8 cellular contexts compared by ENCODE assay signal in the genomic region with DNA sequence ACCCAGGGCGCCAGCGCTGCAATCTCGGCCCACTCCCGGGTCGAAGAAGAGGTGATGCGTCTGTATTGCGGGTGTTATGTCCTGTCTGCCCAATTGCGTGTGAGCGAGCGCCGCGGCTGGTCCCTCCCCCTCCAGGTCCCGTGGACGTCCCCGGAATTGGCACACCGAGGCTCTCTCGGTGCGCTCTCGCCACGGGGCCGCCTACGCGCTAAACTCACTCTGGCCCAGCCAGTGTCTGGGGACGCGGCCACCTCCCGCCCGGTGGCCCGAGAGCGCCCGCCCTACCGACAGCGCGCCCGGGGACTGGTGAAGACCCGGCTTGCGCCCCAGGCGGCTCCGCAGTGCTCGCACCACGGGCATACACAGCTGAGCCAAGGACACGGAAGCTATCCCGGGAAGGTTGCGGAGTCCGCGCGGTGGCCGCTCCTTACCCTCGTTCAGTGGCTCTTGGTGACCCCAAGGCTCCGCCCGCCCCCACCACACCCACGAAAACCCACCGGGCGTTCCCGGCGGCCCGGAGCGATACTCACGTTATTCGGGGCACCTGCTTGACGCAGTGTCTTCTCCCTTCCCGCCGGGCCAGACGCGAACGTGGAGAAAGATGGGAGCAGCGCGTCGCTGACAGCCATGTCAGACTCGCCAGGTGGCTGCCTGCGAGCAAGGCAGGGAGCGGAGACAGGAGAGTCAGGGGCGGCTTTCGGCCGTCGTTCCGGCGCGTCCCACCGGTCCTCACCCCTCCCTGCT. TPM values are rescaled to one million over a fixed set of nuclear protein-coding genes. Genes with fewer than 3 reads are reported as not detected.
DNase-seq lines count a peak whose midpoint lies in the region; ATAC-seq, FAIRE-seq and TF ChIP-seq lines count a peak whose summit lies in the region.

No MANE protein-coding gene starts in this region.

- POLR2A ChIA-PET in AG04450 (lab: Yijun Ruan, JAX) (no interaction called here), activated B cell treated with CpG ODN at 0.5 μM for 24 hours (lab: Charles Lee) (no interaction called here)

- no peak overlapping the region for H3K27ac Mint-ChIP-seq in activated B cell treated with CpG ODN at 0.5 μM for 24 hours
- H3K27ac Mint-ChIP-seq in naive B cell, result peak overlapping the region; percentile 79 to 97 (median 95)

- peaks cover 28% of the 10 kb centered on the region for H3K4me1 Mint-ChIP-seq in activated B cell treated with CpG ODN at 0.5 μM for 24 hours
- peaks cover 21 to 38% (median 24%) of the 10 kb centered on the region in 3 donors for H3K4me1 Mint-ChIP-seq in naive B cell

- H3K4me3 Mint-ChIP-seq in activated B cell treated with CpG ODN at 0.5 μM for 24 hours, result peak overlapping the region; percentile 78
- peak overlapping the region; percentile 81 to 92 (median 88) for H3K4me3 Mint-ChIP-seq in naive B cell

- ATAC-seq in activated B cell treated with CpG ODN at 0.5 μM for 24 hours (ENCODE audit: low read depth), result peak; percentile 7
- ATAC-seq in naive B cell (ENCODE audit: low read depth in 2 of 2), result peak; percentile 31 to 37
- ATAC-seq in HG02623 (IDR thresholded peaks at IDR 0.05; ENCODE audit: unreplicated experiment), result no peak

- intact Hi-C loops in activated B cell treated with CpG ODN at 0.5 μM for 24 hours (cut with micrococcal nuclease), result loop anchor here (2.0 to 10.0 kb wide), 3 partner anchors 226 to 1526 kb away; a partner anchor contains a TSS

- no peak for FAIRE-seq in GM19239 (lab: Jason Lieb, UNC)

- peaks cover 2% of the 10 kb centered on the region; the same call in 1 of the 2 replicates for H3K4me1 ChIP-seq in HAP-1

- TF ChIP-seq CTCF in AG04450 (IDR thresholded peaks at IDR 0.05; ENCODE audit: low read depth, low read length) (no peak), activated B cell treated with CpG ODN at 0.5 μM for 24 hours (IDR thresholded peaks at IDR 0.05) (no peak)

- H3K9me3 ChIP-seq in AG04450 (ENCODE audit: control insufficient read depth, insufficient read depth, low read length), result peaks cover 14% of the 10 kb centered on the region; the same call in 1 of the 2 replicates
- peaks cover 12% of the 10 kb centered on the region; the same call in 1 of the 2 replicates for H3K9me3 ChIP-seq in HAP-1

- H3K27me3 Mint-ChIP-seq in activated B cell treated with CpG ODN at 0.5 μM for 24 hours (peaks cover 43% of the 10 kb centered on the region), naive B cell (peaks cover 40 to 47% (median 43%) of the 10 kb centered on the region in 3 donors)

- H3K36me3 ChIP-seq in HAP-1 (replicated peaks), result peaks cover 9% of the 10 kb centered on the region

- no peak overlapping the region for H3K27ac ChIP-seq in AG04450 (ENCODE audit: low read depth, low read length)

- in situ Hi-C loops in HAP-1 (cut with MboI; ENCODE audit: low sequenced_read_pairs), result no loop called here

- H3K27me3 ChIP-seq in AG04450 (ENCODE audit: control insufficient read depth, insufficient read depth, low read length) (peaks cover 16% of the 10 kb centered on the region), HAP-1 (ENCODE audit: low read depth) (peaks cover 13% of the 10 kb centered on the region)

- H3K9me3 Mint-ChIP-seq in activated B cell treated with CpG ODN at 0.5 μM for 24 hours (no peaks in the 10 kb centered on the region), naive B cell (peaks cover 0 to 4% (median 0%) of the 10 kb centered on the region in 7 donors)

- H3K4me3 ChIP-seq in AG04450 (ENCODE audit: low read depth, low read length), result peak overlapping the region; percentile 74
- peak overlapping the region; percentile 46 for H3K4me3 ChIP-seq in HAP-1

- CTCF ChIA-PET in AG04450 (lab: Charles Lee) (interaction anchor here (0.6 kb wide), 1 partner anchor 173 kb away, joined by 6 read pairs; no protein-coding TSS in a partner anchor), activated B cell treated with CpG ODN at 0.5 μM for 24 hours (lab: Charles Lee) (interaction anchor here (0.7 to 1.0 kb wide), 2 partner anchors 243 to 1077 kb away, joined by 3 read pairs; no protein-coding TSS in a partner anchor)

- no peak for DNase-seq in AG04450 (ENCODE audit: low read depth, low spot score)
- DNase-seq in HAP-1 (ENCODE audit: low spot score in 2 of 2), result peak in 1 of 2 experiments; percentile 58
- peak; percentile 46 for DNase-seq in activated B cell treated with CpG ODN at 0.5 μM for 24 hours
- DNase-seq in fibroblast of peridontal ligament (ENCODE audit: extremely low read depth), result peak; percentile 55
- DNase-seq in naive B cell, result peak; percentile 71
- DNase-seq in GM19239 (ENCODE audit: insufficient read length, low spot score), result no peak
- DNase-seq in RPMI8226, result no peak

- H3K36me3 Mint-ChIP-seq in activated B cell treated with CpG ODN at 0.5 μM for 24 hours (ENCODE audit: low read depth) (no peaks in the 10 kb centered on the region), naive B cell (no peaks in the 10 kb centered on the region)

RNA-seq across cellular contexts. Expression of a gene that starts 1.0 kb away (rescaled TPM):
- 3.1 TPM in 2 replicates for polyA plus RNA-seq in AG04450 (2011; rRNA removed)
- 2.2 and 2.3 TPM in 2 replicates for polyA minus RNA-seq in AG04450 (2011; rRNA and poly(A)+ RNA removed)
- 1.0 TPM in 2 replicates for total RNA-seq in activated B cell treated with CpG ODN at 0.5 μM for 24 hours
- 1 to 10 TPM; 1.4 to 8.0 (median 2.2) TPM for polyA plus RNA-seq in naive B cell (ENCODE audit: low read depth in 6 of 6)

Comparison
In these comparisons a context has a peak if more than half of its experiments do, and no peak if none do; other contexts are left out.
1. DNase-seq: peak in activated B cell treated with CpG ODN at 0.5 μM for 24 hours (single experiment), fibroblast of peridontal ligament (single experiment) and naive B cell (single experiment); none in AG04450 (single experiment), GM19239 (single experiment) and RPMI8226 (single experiment).